ENCODE assay signal across 1 cellular context in genomic region chr15:40593588-40594428, GRCh38.
TF ChIP-seq lines count a peak whose summit lies in the region.

Gene KNL1, plus strand, starts transcription at chr15:40594249. Its CDS starts 8,683 bp downstream, at chr15:40602932.

TF ChIP-seq in HepG2, 621 proteins besides CTCF, POLR2A, EP300 and RAD21 (continued from another document and continues in another):
- TF ChIP-seq, protein P1, sequence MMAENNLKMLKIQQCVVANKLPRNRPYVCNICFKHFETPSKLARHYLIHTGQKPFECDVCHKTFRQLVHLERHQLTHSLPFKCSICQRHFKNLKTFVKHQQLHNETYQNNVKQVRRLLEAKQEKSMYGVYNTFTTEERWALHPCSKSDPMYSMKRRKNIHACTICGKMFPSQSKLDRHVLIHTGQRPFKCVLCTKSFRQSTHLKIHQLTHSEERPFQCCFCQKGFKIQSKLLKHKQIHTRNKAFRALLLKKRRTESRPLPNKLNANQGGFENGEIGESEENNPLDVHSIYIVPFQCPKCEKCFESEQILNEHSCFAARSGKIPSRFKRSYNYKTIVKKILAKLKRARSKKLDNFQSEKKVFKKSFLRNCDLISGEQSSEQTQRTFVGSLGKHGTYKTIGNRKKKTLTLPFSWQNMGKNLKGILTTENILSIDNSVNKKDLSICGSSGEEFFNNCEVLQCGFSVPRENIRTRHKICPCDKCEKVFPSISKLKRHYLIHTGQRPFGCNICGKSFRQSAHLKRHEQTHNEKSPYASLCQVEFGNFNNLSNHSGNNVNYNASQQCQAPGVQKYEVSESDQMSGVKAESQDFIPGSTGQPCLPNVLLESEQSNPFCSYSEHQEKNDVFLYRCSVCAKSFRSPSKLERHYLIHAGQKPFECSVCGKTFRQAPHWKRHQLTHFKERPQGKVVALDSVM (CRISPR knock-in tag; IDR thresholded peaks at IDR 0.05): peak; percentile 55
- TF ChIP-seq KDM5A (IDR thresholded peaks at IDR 0.05; ENCODE audit: borderline replicate concordance, low read length) (peak; percentile 81; the same call in 1 of the 2 replicates), ZNF615 (CRISPR knock-in tag; IDR thresholded peaks at IDR 0.05; ENCODE audit: borderline replicate concordance) (peak; percentile 83; the same call in 1 of the 2 replicates), XBP1 (CRISPR knock-in tag; IDR thresholded peaks at IDR 0.05) (no peak), ZNF264 (CRISPR knock-in tag; IDR thresholded peaks at IDR 0.05) (peak; percentile 82), RFXAP (CRISPR knock-in tag; IDR thresholded peaks at IDR 0.05; ENCODE audit: borderline replicate concordance) (peak; percentile 71), NFRKB (IDR thresholded peaks at IDR 0.05) (peak; percentile 83), ZNF724P (CRISPR knock-in tag; IDR thresholded peaks at IDR 0.05; ENCODE audit: borderline replicate concordance) (peak; percentile 88), GATA4 (IDR thresholded peaks at IDR 0.05; ENCODE audit: borderline replicate concordance, low read depth) (0 out of 2 replicates have a peak, but pooled peaks have one; percentile 43), HCFC1 (IDR thresholded peaks at IDR 0.05; ENCODE audit: low read depth, low read length) (peak; percentile 58; the same call in 1 of the 2 replicates), HNRNPUL1 (IDR thresholded peaks at IDR 0.05; ENCODE audit: low read depth, low read length) (no peak), FOXA3 (CRISPR knock-in tag; IDR thresholded peaks at IDR 0.05) (peak; percentile 66), ZBTB25 (CRISPR knock-in tag; IDR thresholded peaks at IDR 0.05) (peak; percentile 73), JUN (CRISPR knock-in tag; IDR thresholded peaks at IDR 0.05) (peak; percentile 58; the same call in 1 of the 2 replicates), NCOA2 (CRISPR knock-in tag; IDR thresholded peaks at IDR 0.05) (peak; percentile 68; the same call in 1 of the 2 replicates), ZSCAN31 (CRISPR knock-in tag; IDR thresholded peaks at IDR 0.05; ENCODE audit: low read depth) (peak; percentile 66; the same call in 1 of the 2 replicates), ZNF350 (CRISPR knock-in tag; IDR thresholded peaks at IDR 0.05; ENCODE audit: borderline replicate concordance, low read depth) (peak; percentile 56; the same call in 1 of the 2 replicates), ONECUT2 (CRISPR knock-in tag; IDR thresholded peaks at IDR 0.05) (peak; percentile 55; the same call in 1 of the 2 replicates), IKZF5 (CRISPR knock-in tag; IDR thresholded peaks at IDR 0.05) (peak; percentile 89), HOMEZ (CRISPR knock-in tag; IDR thresholded peaks at IDR 0.05; ENCODE audit: low read depth) (no peak), RBAK (CRISPR knock-in tag; IDR thresholded peaks at IDR 0.05) (peak; percentile 43; the same call in 1 of the 2 replicates), DDIT3 (CRISPR knock-in tag; IDR thresholded peaks at IDR 0.05) (peak; percentile 67; the same call in 1 of the 2 replicates), MAX (IDR thresholded peaks at IDR 0.05) (peak; percentile 81), CREB1 (IDR thresholded peaks at IDR 0.05) (peak; percentile 83), CREB1 (CRISPR knock-in tag; IDR thresholded peaks at IDR 0.05) (peak; percentile 93), TBP (CRISPR knock-in tag; IDR thresholded peaks at IDR 0.05) (0 out of 2 replicates have a peak, but pooled peaks have one; percentile 91), ZNF44 (CRISPR knock-in tag; IDR thresholded peaks at IDR 0.05) (0 out of 2 replicates have a peak, but pooled peaks have one; percentile 39), ZSCAN21 (CRISPR knock-in tag; IDR thresholded peaks at IDR 0.05; ENCODE audit: borderline replicate concordance) (peak; percentile 50; the same call in 1 of the 2 replicates), ZNF790 (CRISPR knock-in tag; IDR thresholded peaks at IDR 0.05; ENCODE audit: borderline replicate concordance) (peak; percentile 65; the same call in 1 of the 2 replicates), KMT2A (CRISPR knock-in tag; IDR thresholded peaks at IDR 0.05) (peak; percentile 83; the same call in 1 of the 2 replicates), IRX3 (CRISPR knock-in tag; IDR thresholded peaks at IDR 0.05; ENCODE audit: borderline replicate concordance, low read depth) (peak; percentile 49; the same call in 1 of the 2 replicates), REPIN1 (CRISPR knock-in tag; IDR thresholded peaks at IDR 0.05; ENCODE audit: borderline replicate concordance, low read depth) (peak; percentile 66), TP53 (CRISPR knock-in tag; conservative IDR thresholded peaks at IDR 0.05) (no peak; the same call in 1 of the 2 replicates)
- TF ChIP-seq, protein P2, sequence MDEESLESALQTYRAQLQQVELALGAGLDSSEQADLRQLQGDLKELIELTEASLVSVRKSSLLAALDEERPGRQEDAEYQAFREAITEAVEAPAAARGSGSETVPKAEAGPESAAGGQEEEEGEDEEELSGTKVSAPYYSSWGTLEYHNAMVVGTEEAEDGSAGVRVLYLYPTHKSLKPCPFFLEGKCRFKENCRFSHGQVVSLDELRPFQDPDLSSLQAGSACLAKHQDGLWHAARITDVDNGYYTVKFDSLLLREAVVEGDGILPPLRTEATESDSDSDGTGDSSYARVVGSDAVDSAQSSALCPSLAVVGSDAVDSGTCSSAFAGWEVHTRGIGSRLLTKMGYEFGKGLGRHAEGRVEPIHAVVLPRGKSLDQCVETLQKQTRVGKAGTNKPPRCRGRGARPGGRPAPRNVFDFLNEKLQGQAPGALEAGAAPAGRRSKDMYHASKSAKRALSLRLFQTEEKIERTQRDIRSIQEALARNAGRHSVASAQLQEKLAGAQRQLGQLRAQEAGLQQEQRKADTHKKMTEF (CRISPR knock-in tag; IDR thresholded peaks at IDR 0.05): peak; percentile 91
- TF ChIP-seq, protein P3, sequence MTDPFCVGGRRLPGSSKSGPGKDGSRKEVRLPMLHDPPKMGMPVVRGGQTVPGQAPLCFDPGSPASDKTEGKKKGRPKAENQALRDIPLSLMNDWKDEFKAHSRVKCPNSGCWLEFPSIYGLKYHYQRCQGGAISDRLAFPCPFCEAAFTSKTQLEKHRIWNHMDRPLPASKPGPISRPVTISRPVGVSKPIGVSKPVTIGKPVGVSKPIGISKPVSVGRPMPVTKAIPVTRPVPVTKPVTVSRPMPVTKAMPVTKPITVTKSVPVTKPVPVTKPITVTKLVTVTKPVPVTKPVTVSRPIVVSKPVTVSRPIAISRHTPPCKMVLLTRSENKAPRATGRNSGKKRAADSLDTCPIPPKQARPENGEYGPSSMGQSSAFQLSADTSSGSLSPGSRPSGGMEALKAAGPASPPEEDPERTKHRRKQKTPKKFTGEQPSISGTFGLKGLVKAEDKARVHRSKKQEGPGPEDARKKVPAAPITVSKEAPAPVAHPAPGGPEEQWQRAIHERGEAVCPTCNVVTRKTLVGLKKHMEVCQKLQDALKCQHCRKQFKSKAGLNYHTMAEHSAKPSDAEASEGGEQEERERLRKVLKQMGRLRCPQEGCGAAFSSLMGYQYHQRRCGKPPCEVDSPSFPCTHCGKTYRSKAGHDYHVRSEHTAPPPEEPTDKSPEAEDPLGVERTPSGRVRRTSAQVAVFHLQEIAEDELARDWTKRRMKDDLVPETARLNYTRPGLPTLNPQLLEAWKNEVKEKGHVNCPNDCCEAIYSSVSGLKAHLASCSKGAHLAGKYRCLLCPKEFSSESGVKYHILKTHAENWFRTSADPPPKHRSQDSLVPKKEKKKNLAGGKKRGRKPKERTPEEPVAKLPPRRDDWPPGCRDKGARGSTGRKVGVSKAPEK (CRISPR knock-in tag; IDR thresholded peaks at IDR 0.05; ENCODE audit: borderline replicate concordance): 0 out of 2 replicates have a peak, but pooled peaks have one; percentile 41
- TF ChIP-seq, protein P4, sequence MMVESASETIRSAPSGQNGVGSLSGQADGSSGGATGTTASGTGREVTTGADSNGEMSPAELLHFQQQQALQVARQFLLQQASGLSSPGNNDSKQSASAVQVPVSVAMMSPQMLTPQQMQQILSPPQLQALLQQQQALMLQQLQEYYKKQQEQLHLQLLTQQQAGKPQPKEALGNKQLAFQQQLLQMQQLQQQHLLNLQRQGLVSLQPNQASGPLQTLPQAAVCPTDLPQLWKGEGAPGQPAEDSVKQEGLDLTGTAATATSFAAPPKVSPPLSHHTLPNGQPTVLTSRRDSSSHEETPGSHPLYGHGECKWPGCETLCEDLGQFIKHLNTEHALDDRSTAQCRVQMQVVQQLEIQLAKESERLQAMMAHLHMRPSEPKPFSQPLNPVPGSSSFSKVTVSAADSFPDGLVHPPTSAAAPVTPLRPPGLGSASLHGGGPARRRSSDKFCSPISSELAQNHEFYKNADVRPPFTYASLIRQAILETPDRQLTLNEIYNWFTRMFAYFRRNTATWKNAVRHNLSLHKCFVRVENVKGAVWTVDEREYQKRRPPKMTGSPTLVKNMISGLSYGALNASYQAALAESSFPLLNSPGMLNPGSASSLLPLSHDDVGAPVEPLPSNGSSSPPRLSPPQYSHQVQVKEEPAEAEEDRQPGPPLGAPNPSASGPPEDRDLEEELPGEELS (CRISPR knock-in tag; IDR thresholded peaks at IDR 0.05): peak; percentile 55; the same call in 1 of the 2 replicates
- TF ChIP-seq, protein P5, sequence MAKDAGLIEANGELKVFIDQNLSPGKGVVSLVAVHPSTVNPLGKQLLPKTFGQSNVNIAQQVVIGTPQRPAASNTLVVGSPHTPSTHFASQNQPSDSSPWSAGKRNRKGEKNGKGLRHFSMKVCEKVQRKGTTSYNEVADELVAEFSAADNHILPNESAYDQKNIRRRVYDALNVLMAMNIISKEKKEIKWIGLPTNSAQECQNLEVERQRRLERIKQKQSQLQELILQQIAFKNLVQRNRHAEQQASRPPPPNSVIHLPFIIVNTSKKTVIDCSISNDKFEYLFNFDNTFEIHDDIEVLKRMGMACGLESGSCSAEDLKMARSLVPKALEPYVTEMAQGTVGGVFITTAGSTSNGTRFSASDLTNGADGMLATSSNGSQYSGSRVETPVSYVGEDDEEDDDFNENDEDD (CRISPR knock-in tag; IDR thresholded peaks at IDR 0.05; ENCODE audit: borderline replicate concordance): peak; percentile 97
- TF ChIP-seq, protein P6, sequence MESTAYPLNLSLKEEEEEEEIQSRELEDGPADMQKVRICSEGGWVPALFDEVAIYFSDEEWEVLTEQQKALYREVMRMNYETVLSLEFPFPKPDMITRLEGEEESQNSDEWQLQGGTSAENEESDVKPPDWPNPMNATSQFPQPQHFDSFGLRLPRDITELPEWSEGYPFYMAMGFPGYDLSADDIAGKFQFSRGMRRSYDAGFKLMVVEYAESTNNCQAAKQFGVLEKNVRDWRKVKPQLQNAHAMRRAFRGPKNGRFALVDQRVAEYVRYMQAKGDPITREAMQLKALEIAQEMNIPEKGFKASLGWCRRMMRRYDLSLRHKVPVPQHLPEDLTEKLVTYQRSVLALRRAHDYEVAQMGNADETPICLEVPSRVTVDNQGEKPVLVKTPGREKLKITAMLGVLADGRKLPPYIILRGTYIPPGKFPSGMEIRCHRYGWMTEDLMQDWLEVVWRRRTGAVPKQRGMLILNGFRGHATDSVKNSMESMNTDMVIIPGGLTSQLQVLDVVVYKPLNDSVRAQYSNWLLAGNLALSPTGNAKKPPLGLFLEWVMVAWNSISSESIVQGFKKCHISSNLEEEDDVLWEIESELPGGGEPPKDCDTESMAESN (CRISPR knock-in tag; conservative IDR thresholded peaks at IDR 0.05): peak; percentile 72
- TF ChIP-seq, protein P7, sequence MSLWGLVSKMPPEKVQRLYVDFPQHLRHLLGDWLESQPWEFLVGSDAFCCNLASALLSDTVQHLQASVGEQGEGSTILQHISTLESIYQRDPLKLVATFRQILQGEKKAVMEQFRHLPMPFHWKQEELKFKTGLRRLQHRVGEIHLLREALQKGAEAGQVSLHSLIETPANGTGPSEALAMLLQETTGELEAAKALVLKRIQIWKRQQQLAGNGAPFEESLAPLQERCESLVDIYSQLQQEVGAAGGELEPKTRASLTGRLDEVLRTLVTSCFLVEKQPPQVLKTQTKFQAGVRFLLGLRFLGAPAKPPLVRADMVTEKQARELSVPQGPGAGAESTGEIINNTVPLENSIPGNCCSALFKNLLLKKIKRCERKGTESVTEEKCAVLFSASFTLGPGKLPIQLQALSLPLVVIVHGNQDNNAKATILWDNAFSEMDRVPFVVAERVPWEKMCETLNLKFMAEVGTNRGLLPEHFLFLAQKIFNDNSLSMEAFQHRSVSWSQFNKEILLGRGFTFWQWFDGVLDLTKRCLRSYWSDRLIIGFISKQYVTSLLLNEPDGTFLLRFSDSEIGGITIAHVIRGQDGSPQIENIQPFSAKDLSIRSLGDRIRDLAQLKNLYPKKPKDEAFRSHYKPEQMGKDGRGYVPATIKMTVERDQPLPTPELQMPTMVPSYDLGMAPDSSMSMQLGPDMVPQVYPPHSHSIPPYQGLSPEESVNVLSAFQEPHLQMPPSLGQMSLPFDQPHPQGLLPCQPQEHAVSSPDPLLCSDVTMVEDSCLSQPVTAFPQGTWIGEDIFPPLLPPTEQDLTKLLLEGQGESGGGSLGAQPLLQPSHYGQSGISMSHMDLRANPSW (CRISPR knock-in tag; IDR thresholded peaks at IDR 0.05; ENCODE audit: borderline replicate concordance): peak; percentile 57; the same call in 1 of the 2 replicates
